8 cellular contexts compared by ENCODE assay signal in genomic region chr1:167599839-167600581, GRCh38. TPM values are rescaled to one million over a fixed set of nuclear protein-coding genes. Genes with fewer than 3 reads are reported as not detected.
DNase-seq lines count a peak whose midpoint lies in the region; ATAC-seq, FAIRE-seq and TF ChIP-seq lines count a peak whose summit lies in the region.

No MANE protein-coding gene starts in this region.

- H3K4me1 Mint-ChIP-seq in activated naive CD8-positive, alpha-beta T cell (ENCODE audit: low read depth): peaks cover 38% of the 10 kb centered on the region
- peaks cover 7% of the 10 kb centered on the region for H3K4me1 Mint-ChIP-seq in glutamatergic neuron (ENCODE audit: low read depth, unreplicated experiment)

- H3K4me3 ChIP-seq in left ventricle myocardium inferior: peak overlapping the region; percentile 7

- peaks cover 35% of the 10 kb centered on the region for H3K4me1 ChIP-seq in left ventricle myocardium inferior

- peak overlapping the region; percentile 65 for H3K27ac ChIP-seq in left ventricle myocardium inferior (replicated peaks)

- peak overlapping the region; percentile 36 for H3K27ac Mint-ChIP-seq in activated naive CD8-positive, alpha-beta T cell
- H3K27ac Mint-ChIP-seq in glutamatergic neuron (ENCODE audit: unreplicated experiment): no peak overlapping the region

- TF ChIP-seq POLR2A in GM12892 (IDR thresholded peaks at IDR 0.05; ENCODE audit: low read depth, low read length): no peak

- H3K9me3 ChIP-seq in left ventricle myocardium inferior (replicated peaks): no peaks in the 10 kb centered on the region

- no peaks in the 10 kb centered on the region for H3K36me3 ChIP-seq in left ventricle myocardium inferior

- DNase-seq in AG08396 (ENCODE audit: low spot score) (peak; percentile 28), GM12892 (ENCODE audit: insufficient read length) (peak; percentile 22), NCI-H526 (lab: John Stamatoyannopoulos, UW) (peak; percentile 48 to 60), left ventricle myocardium inferior (peak; percentile 33), glutamatergic neuron (no peak)
- peak; percentile 45 for DNase-seq in stimulated activated CD4-positive, alpha-beta T cell treated with anti-CD3 and anti-CD28 coated beads, Interleukin-15, amount 100 ng/mL, for 24 hours

- H3K9me3 Mint-ChIP-seq in activated naive CD8-positive, alpha-beta T cell (ENCODE audit: low read depth): no peaks in the 10 kb centered on the region
- peaks cover 4% of the 10 kb centered on the region for H3K9me3 Mint-ChIP-seq in glutamatergic neuron (ENCODE audit: unreplicated experiment)

- H3K4me3 Mint-ChIP-seq in activated naive CD8-positive, alpha-beta T cell: peak overlapping the region; percentile 54
- no peak overlapping the region for H3K4me3 Mint-ChIP-seq in glutamatergic neuron (ENCODE audit: unreplicated experiment)

- no peaks in the 10 kb centered on the region for H3K36me3 Mint-ChIP-seq in activated naive CD8-positive, alpha-beta T cell
- peaks cover 15% of the 10 kb centered on the region for H3K36me3 Mint-ChIP-seq in glutamatergic neuron (ENCODE audit: unreplicated experiment)

- peak; percentile 68 for ATAC-seq in HG02870 (IDR thresholded peaks at IDR 0.05; ENCODE audit: unreplicated experiment)

- intact Hi-C loops in left ventricle myocardium inferior (cut with micrococcal nuclease): loop anchor here (10.0 kb wide), 1 partner anchor 205 kb away; no protein-coding TSS in a partner anchor

- no peaks in the 10 kb centered on the region for H3K27me3 Mint-ChIP-seq in activated naive CD8-positive, alpha-beta T cell
- H3K27me3 Mint-ChIP-seq in glutamatergic neuron (ENCODE audit: unreplicated experiment): peaks cover 8% of the 10 kb centered on the region

- TF ChIP-seq CTCF in left ventricle myocardium inferior (IDR thresholded peaks at IDR 0.05; ENCODE audit: borderline replicate concordance) (peak; percentile 77), glutamatergic neuron (IDR thresholded peaks at IDR 0.05; ENCODE audit: partially characterized antibody, unreplicated experiment) (no peak)

- no peaks in the 10 kb centered on the region for H3K27me3 ChIP-seq in left ventricle myocardium inferior (ENCODE audit: low read depth)

- FAIRE-seq in GM12892 (lab: Jason Lieb, UNC): peak; percentile 87

RNA-seq across cellular contexts. Expression of gene RCSD1, which starts 30.0 kb away (rescaled TPM):
- 68.5 TPM for polyA plus RNA-seq in GM12892 (2012; ENCODE audit: missing spikeins)
- total RNA-seq in left ventricle myocardium inferior (42.7 TPM), glutamatergic neuron (ENCODE audit: unreplicated experiment) (not detected)

RNA-seq across cellular contexts. Expression of gene CREG1, which starts 46.4 kb away (rescaled TPM):
- polyA plus RNA-seq in GM12892 (2012; ENCODE audit: missing spikeins): 15.2 TPM
- total RNA-seq in left ventricle myocardium inferior (81.3 TPM), glutamatergic neuron (ENCODE audit: unreplicated experiment) (2.5 TPM)

Comparison
In these comparisons a context has a peak if more than half of its experiments do, and no peak if none do; other contexts are left out.
1. RNA of gene RCSD1, which starts 30.0 kb away (total RNA-seq): 42.7 TPM in left ventricle myocardium inferior (single experiment); not detected in glutamatergic neuron (single experiment); every median in the first group is over 10 times any median in the second.
2. RNA of gene CREG1, which starts 46.4 kb away (total RNA-seq): 81.3 TPM in left ventricle myocardium inferior (single experiment); 2.5 TPM in glutamatergic neuron (single experiment); every median in the first group is over 10 times any median in the second.